ENCODE assay signal across 19 cellular contexts in the genomic region with DNA sequence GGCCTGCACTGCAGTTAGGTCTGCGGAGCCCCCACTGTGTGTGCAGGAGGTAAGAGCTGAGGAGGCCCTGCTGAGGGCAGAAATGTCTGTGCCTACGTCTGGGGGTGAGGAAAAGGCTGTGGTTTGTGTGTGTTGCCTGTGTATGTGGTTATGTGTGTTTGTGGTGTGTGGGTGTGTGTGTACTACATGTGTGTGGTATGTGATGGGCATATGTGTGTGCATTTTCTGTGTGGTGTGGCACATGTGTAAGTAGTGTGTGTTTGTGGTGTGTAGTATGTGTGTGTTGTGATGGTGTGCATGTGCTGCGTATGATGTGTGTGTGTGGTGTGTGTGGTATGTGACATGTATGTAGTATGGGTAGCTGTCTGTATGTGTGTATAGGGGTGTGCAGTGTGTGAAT. TPM values are rescaled to one million over a fixed set of nuclear protein-coding genes. Genes with fewer than 3 reads are reported as not detected.
DNase-seq lines count a peak whose midpoint lies in the region; ATAC-seq, FAIRE-seq and TF ChIP-seq lines count a peak whose summit lies in the region.
"Had no signal": no experiment of that assay in that cellular context is flagged by ENCODE, and none has a peak within 500 bp of the region (broad histone marks: within the 10 kb centered on the region; RNA-seq: fewer than 3 reads in every experiment).

No MANE protein-coding gene starts in this region.

- H3K4ac ChIP-seq in H1 (replicated peaks; ENCODE audit: insufficient read length, low read depth, low read length) (peak overlapping the region; percentile 44), neuronal stem cell (ENCODE audit: low read length) (no peak overlapping the region)

- H2BK120ac ChIP-seq in H1 (replicated peaks; ENCODE audit: low read depth, low read length) (no peak overlapping the region), neuronal stem cell (ENCODE audit: low read depth, low read length) (no peak overlapping the region)

- peak overlapping the region; percentile 59 for H2AK5ac ChIP-seq in H1 (ENCODE audit: low read depth, low read length)
- no peak overlapping the region for H2AK5ac ChIP-seq in neuronal stem cell (ENCODE audit: low read depth, low read length)

- peak; percentile 9 for DNase-seq in D341Med (ENCODE audit: low spot score)
- no peak for DNase-seq in H1 (ENCODE audit: low read depth in 1 of 2, low spot score in 2 of 2)
- no peak for DNase-seq in neuronal stem cell (ENCODE audit: low spot score)
- no peak for DNase-seq in NCI-H1105 treated with DMSO at 0.1 percent for 48 hours (lab: John Stamatoyannopoulos, UW)
- no peak for DNase-seq in left cardiac atrium
- no peak for DNase-seq in WTC11 (ENCODE audit: low spot score)
- DNase-seq: ACHN; BE2C; CD4-positive, alpha-beta T cell; DMS79 treated with DMSO at 0.1 percent for 48 hours; GF-D8; H7 had no signal

- no peak overlapping the region for H2BK15ac ChIP-seq in H1 (ENCODE audit: low read length)
- H2BK15ac ChIP-seq in neuronal stem cell (ENCODE audit: low read length) = no peak overlapping the region

- no peak for TF ChIP-seq RAD21 in H1 (IDR thresholded peaks at IDR 0.05 in 1 of 2, conservative IDR thresholded peaks at IDR 0.05 in 1 of 2; ENCODE audit: low read depth in 2 of 2, low read length in 2 of 2)

- H3K27me3 Mint-ChIP-seq in WTC11 (ENCODE audit: low read depth) = no peaks in the 10 kb centered on the region
- H3K27me3 Mint-ChIP-seq: CD4-positive, alpha-beta T cell had no signal

- FAIRE-seq in H1 (lab: Jason Lieb, UNC) = no peak
- FAIRE-seq: A204.1, HTR-8/SVneo had no signal

- no peaks in the 10 kb centered on the region for H4K20me1 ChIP-seq in BLaER1
- H4K20me1 ChIP-seq in H1 (replicated peaks in 1 of 2; ENCODE audit: control insufficient read depth in 1 of 2, insufficient read depth in 2 of 2, low read length in 2 of 2) = peaks cover 0 to 9% of the 10 kb centered on the region in 2 experiments

- H3K4me3 ChIP-seq in BLaER1 (no peak overlapping the region), H1 (ENCODE audit: extremely low read depth in 1 of 4, insufficient read depth in 2 of 4, low read depth in 3 of 4, low read length in 4 of 4) (no peak overlapping the region), neuronal stem cell (ENCODE audit: low read length in 2 of 2) (no peak overlapping the region)
- H3K4me3 ChIP-seq: GM23338 had no signal

- H3K4me1 Mint-ChIP-seq in WTC11 = peaks cover 4% of the 10 kb centered on the region; the same call in 1 of the 2 replicates

- H4K8ac ChIP-seq in H1 (ENCODE audit: extremely low read depth, insufficient read depth, low read length) (no peak overlapping the region), neuronal stem cell (ENCODE audit: low read depth, low read length) (no peak overlapping the region)

- peak overlapping the region; percentile 100 for H3K56ac ChIP-seq in H1 (replicated peaks; ENCODE audit: insufficient read length, low read depth, low read length)

- H3K14ac ChIP-seq in H1 (ENCODE audit: insufficient read length) = no peak overlapping the region
- H3K14ac ChIP-seq in neuronal stem cell (ENCODE audit: low read length) = no peak overlapping the region

- no peaks in the 10 kb centered on the region for H3K27me3 ChIP-seq in BLaER1
- no peaks in the 10 kb centered on the region for H3K27me3 ChIP-seq in H1 (replicated peaks in 1 of 4; ENCODE audit: control insufficient read depth in 3 of 4, extremely low read depth in 1 of 4, insufficient read depth in 3 of 4, low read length in 3 of 4)
- peaks cover 0 to 25% (median 3%) of the 10 kb centered on the region in 3 experiments for H3K27me3 ChIP-seq in neuronal stem cell (ENCODE audit: control insufficient read depth in 3 of 3, insufficient read depth in 3 of 3, low read depth in 1 of 3, low read length in 3 of 3)
- H3K27me3 ChIP-seq: BE2C had no signal

- WGBS in H1 (ENCODE audit: extremely low coverage in 1 of 2, insufficient coverage in 1 of 2, insufficient read length in 1 of 2, insufficient replicate concordance in 2 of 2, low coverage in 1 of 2, low lambda C conversion rate in 2 of 2, missing lambda C conversion rate in 1 of 2), 2 experiments = 82% methylated on average over 3 of the region's 3 CpGs; no CpG with 5 or more reads in 1 of the 2 experiments
- WGBS in neuronal stem cell (ENCODE audit: extremely low coverage in 2 of 2, insufficient read length in 2 of 2, insufficient replicate concordance in 1 of 2), 2 donors = 100% methylated on average over 1 of the region's 3 CpGs; no CpG with 5 or more reads in 1 of the 2 donors

- peaks cover 9% of the 10 kb centered on the region for H3K36me3 Mint-ChIP-seq in WTC11

- H3K27ac ChIP-seq in BLaER1 (peak overlapping the region; percentile 22; the same call in 1 of the 2 replicates), H1 (ENCODE audit: low read depth, low read length) (no peak overlapping the region), neuronal stem cell (replicated peaks; ENCODE audit: low read length) (no peak overlapping the region)
- H3K27ac ChIP-seq: C4-2B, KMS-11 had no signal

- peaks cover 21% of the 10 kb centered on the region for H3K9me3 Mint-ChIP-seq in WTC11

- no peak overlapping the region for H3K18ac ChIP-seq in H1 (ENCODE audit: extremely low read depth, low read length)
- H3K18ac ChIP-seq in neuronal stem cell (ENCODE audit: low read length) = no peak overlapping the region

- H4K91ac ChIP-seq in H1 (replicated peaks; ENCODE audit: insufficient read length, low read length) (peak overlapping the region; percentile 77), neuronal stem cell (ENCODE audit: low read depth, low read length, poor library complexity) (no peak overlapping the region)

- H3K4me2 ChIP-seq in BLaER1 (no peak overlapping the region), H1 (ENCODE audit: insufficient read depth in 1 of 2, low read depth in 2 of 2, low read length in 2 of 2) (no peak overlapping the region), neuronal stem cell (ENCODE audit: insufficient read depth, low read length, poor library complexity, severe bottlenecking) (no peak overlapping the region)
- H3K4me2 ChIP-seq: GM23338, KMS-11 had no signal

- no peaks in the 10 kb centered on the region for H3K36me3 ChIP-seq in BLaER1
- no peaks in the 10 kb centered on the region for H3K36me3 ChIP-seq in H1 (ENCODE audit: control insufficient read depth in 2 of 4, insufficient read depth in 4 of 4, low read length in 3 of 4)
- no peaks in the 10 kb centered on the region for H3K36me3 ChIP-seq in neuronal stem cell (replicated peaks in 1 of 2; ENCODE audit: control insufficient read depth in 2 of 2, insufficient read depth in 2 of 2, low read length in 2 of 2)
- H3K36me3 ChIP-seq: BE2C had no signal

- H3K23ac ChIP-seq in H1 (ENCODE audit: insufficient read length) (no peak overlapping the region), neuronal stem cell (ENCODE audit: low read depth, low read length, poor library complexity) (peak overlapping the region; percentile 17)

- peaks cover 11% of the 10 kb centered on the region for H3K23me2 ChIP-seq in H1 (ENCODE audit: low read depth, low read length)

- H2AFZ ChIP-seq in H1 (ENCODE audit: low read length) (no peak overlapping the region), neuronal stem cell (ENCODE audit: low read length) (no peak overlapping the region)
- H2AFZ ChIP-seq: GM23338 had no signal

- H3K79me2 ChIP-seq in H1 (ENCODE audit: control insufficient read depth in 1 of 2, insufficient read depth in 2 of 2, low read length in 2 of 2) = no peaks in the 10 kb centered on the region

- H3K79me1 ChIP-seq in H1 (ENCODE audit: low read depth, low read length) (no peaks in the 10 kb centered on the region), neuronal stem cell (ENCODE audit: low read depth, low read length) (no peaks in the 10 kb centered on the region)

- no peak overlapping the region for H3K27ac Mint-ChIP-seq in WTC11
- H3K27ac Mint-ChIP-seq: CD4-positive, alpha-beta T cell; GM23338 had no signal

- CTCF ChIA-PET in H1 (lab: Charles Lee; ENCODE audit: partially characterized antibody) = no interaction called here
- CTCF ChIA-PET in WTC11 (lab: Charles Lee) = no interaction called here

- no peak overlapping the region for H3K4me3 Mint-ChIP-seq in WTC11
- H3K4me3 Mint-ChIP-seq: CD4-positive, alpha-beta T cell; GM23338 had no signal

- H2BK5ac ChIP-seq in H1 (ENCODE audit: low read depth, low read length) (no peak overlapping the region), neuronal stem cell (ENCODE audit: low read length) (no peak overlapping the region)

- no peak for TF ChIP-seq CTCF in H1 (IDR thresholded peaks at IDR 0.05; ENCODE audit: control extremely low read depth in 1 of 3, insufficient read depth in 1 of 3, low read depth in 1 of 3, low read length in 3 of 3)
- no peak for TF ChIP-seq CTCF in WTC11 (IDR thresholded peaks at IDR 0.05)

- intact Hi-C loops in left cardiac atrium (cut with DNase I) = no loop called here

- no peak overlapping the region for H3K9ac ChIP-seq in BLaER1
- H3K9ac ChIP-seq in H1 (replicated peaks in 1 of 4; ENCODE audit: extremely low read depth in 1 of 4, low read depth in 3 of 4, low read length in 3 of 4) = no peak overlapping the region
- no peak overlapping the region for H3K9ac ChIP-seq in neuronal stem cell (ENCODE audit: low read depth, low read length, poor library complexity)
- H3K9ac ChIP-seq: KMS-11 had no signal

- no peak for TF ChIP-seq EP300 in H1 (IDR thresholded peaks at IDR 0.05; ENCODE audit: borderline replicate concordance in 1 of 2, low read depth in 2 of 2, low read length in 2 of 2)

- H3K4me1 ChIP-seq in BLaER1 = peaks cover 47% of the 10 kb centered on the region
- H3K4me1 ChIP-seq in H1 (replicated peaks in 1 of 4; ENCODE audit: control insufficient read depth in 3 of 4, insufficient read depth in 4 of 4, low read length in 3 of 4) = peaks cover 0 to 6% (median 3%) of the 10 kb centered on the region in 4 experiments; a peak in 4 of 7 replicates
- H3K4me1 ChIP-seq in neuronal stem cell (ENCODE audit: control insufficient read depth in 2 of 2, insufficient read depth in 1 of 2, low read depth in 1 of 2, low read length in 2 of 2) = peaks cover 0 to 2% of the 10 kb centered on the region in 2 donors
- H3K4me1 ChIP-seq: BE2C had no signal

- H4K5ac ChIP-seq in H1 (ENCODE audit: insufficient read length, low read depth, low read length) = no peak overlapping the region

- ATAC-seq in HG03354 (IDR thresholded peaks at IDR 0.05; ENCODE audit: poor library complexity, severe bottlenecking, unreplicated experiment) = no peak
- no peak for ATAC-seq in left cardiac atrium
- ATAC-seq in WTC11 = no peak
- ATAC-seq: GM23338 had no signal

- no peak for TF ChIP-seq POLR2A in H1 (IDR thresholded peaks at IDR 0.05; ENCODE audit: control extremely low read depth in 1 of 2, low read depth in 2 of 2, low read length in 2 of 2)

- no peak overlapping the region for H2BK20ac ChIP-seq in H1 (ENCODE audit: low read length)

- POLR2A ChIA-PET in H1 (lab: Charles Lee; ENCODE audit: partially characterized antibody) (no interaction called here), WTC11 (lab: Charles Lee) (no interaction called here)

- H3K9me3 ChIP-seq in BLaER1 (peaks cover 24% of the 10 kb centered on the region), H1 (ENCODE audit: insufficient read depth in 2 of 2, low read depth in 1 of 2, low read length in 1 of 2) (no peaks in the 10 kb centered on the region), neuronal stem cell (replicated peaks in 1 of 2; ENCODE audit: control insufficient read depth in 2 of 2, insufficient read depth in 1 of 2, low read depth in 1 of 2, low read length in 2 of 2) (peaks cover 0 to 9% of the 10 kb centered on the region in 2 donors)
- H3K9me3 ChIP-seq: BE2C had no signal

- H2BK12ac ChIP-seq in H1 (ENCODE audit: low read depth, low read length) (no peak overlapping the region), neuronal stem cell (ENCODE audit: low read length) (no peak overlapping the region)

RNA-seq across cellular contexts. Expression of gene ANXA8, which starts 36.2 kb away (rescaled TPM):
- not detected in 2 replicates for total RNA-seq in H1 (2021; fragmentation: NEBNext Ultra II Directional; extraction: Animal tissue kit (Norgen Biotek cat#: 25700))
- polyA plus RNA-seq in H1 (2011; rRNA removed) = 0.15 and 0.30 TPM in 2 replicates
- polyA plus RNA-seq in H1 (2011; cell fraction: cytosol; rRNA removed) = 0.21 TPM
- 0.70 TPM for polyA plus RNA-seq in H1 (2011; cell fraction: nucleus; rRNA removed)
- polyA plus RNA-seq in H1 (2012, experiment 1 of 2) = 0.15 to 0.18 TPM (median 0.16 TPM) in 4 replicates
- not detected for polyA plus RNA-seq in H1 (2012, experiment 2 of 2)
- 0.12 TPM for polyA plus RNA-seq in H1 (2013, experiment 1 of 2)
- 0.13 TPM for polyA plus RNA-seq in H1 (2013, experiment 2 of 2)
- 0.27 and 0.38 TPM in 2 replicates for polyA minus RNA-seq in H1 (2011; rRNA and poly(A)+ RNA removed)
- polyA minus RNA-seq in H1 (2011; cell fraction: cytosol; rRNA and poly(A)+ RNA removed) = 0.81 TPM
- 0.70 TPM for polyA minus RNA-seq in H1 (2011; cell fraction: nucleus; rRNA and poly(A)+ RNA removed)
- polyA plus RNA-seq in neuronal stem cell (2013, experiment 1 of 2) = not detected
- 0.01 TPM for polyA plus RNA-seq in neuronal stem cell (2013, experiment 2 of 2)
- total RNA-seq in left cardiac atrium (1 to 10 TPM; 4.1 to 7.0 TPM), WTC11 (2021) (0.18 to 0.20 TPM in 2 of 3 replicates, not detected in the other)
- total RNA-seq: CD4-positive, alpha-beta T cell; GM23338; H7 had no signal
- polyA plus RNA-seq: GM23338 had no signal

RNA-seq across cellular contexts. Expression of gene FAM25G, which starts 43.8 kb away (rescaled TPM):
- total RNA-seq in H1 (2021; fragmentation: NEBNext Ultra II Directional; extraction: Animal tissue kit (Norgen Biotek cat#: 25700)) = not detected in 2 replicates
- polyA plus RNA-seq in H1 (2011; rRNA removed) = not detected in 2 replicates
- polyA plus RNA-seq in H1 (2011; cell fraction: cytosol; rRNA removed) = not detected
- polyA plus RNA-seq in H1 (2011; cell fraction: nucleus; rRNA removed) = not detected
- not detected in 4 replicates for polyA plus RNA-seq in H1 (2012, experiment 1 of 2)
- not detected for polyA plus RNA-seq in H1 (2012, experiment 2 of 2)
- polyA plus RNA-seq in H1 (2013, experiment 1 of 2) = not detected
- not detected for polyA plus RNA-seq in H1 (2013, experiment 2 of 2)
- polyA minus RNA-seq in H1 (2011; rRNA and poly(A)+ RNA removed) = not detected in 2 replicates
- not detected for polyA minus RNA-seq in H1 (2011; cell fraction: cytosol; rRNA and poly(A)+ RNA removed)
- polyA minus RNA-seq in H1 (2011; cell fraction: nucleus; rRNA and poly(A)+ RNA removed) = not detected
- polyA plus RNA-seq in neuronal stem cell (2013, experiment 1 of 2) = not detected
- not detected for polyA plus RNA-seq in neuronal stem cell (2013, experiment 2 of 2)
- total RNA-seq in left cardiac atrium (not detected), WTC11 (2021) (not detected in 3 replicates)
- total RNA-seq: CD4-positive, alpha-beta T cell; GM23338; H7 had no signal
- polyA plus RNA-seq: GM23338 had no signal
